ENCODE assay signal across 11 cellular contexts in genomic region chr16:56847173-56847948, GRCh38. TPM values are rescaled to one million over a fixed set of nuclear protein-coding genes. Genes with fewer than 3 reads are reported as not detected.
A peak's percentile ranks its signal among the peaks of the same experiment; 100 is the strongest.
DNase-seq lines count a peak whose midpoint lies in the region; ATAC-seq, FAIRE-seq and TF ChIP-seq lines count a peak whose summit lies in the region.
"Had no signal": no experiment of that assay in that cellular context is flagged by ENCODE, and none has a peak within 500 bp of the region (broad histone marks: within the 10 kb centered on the region; RNA-seq: fewer than 3 reads in every experiment).

No MANE protein-coding gene starts in this region.

- CTCF ChIA-PET in K562 (lab: Yijun Ruan, JAX; ENCODE audit: low intra/inter-chr PET ratio): no interaction called here

- ATAC-seq in K562 (no peak), HG03342 (IDR thresholded peaks at IDR 0.05; ENCODE audit: unreplicated experiment) (no peak), foreskin keratinocyte (no peak), HG02938 (IDR thresholded peaks at IDR 0.05; ENCODE audit: unreplicated experiment) (no peak)
- peak in 1 of 2 donors; percentile 65 for ATAC-seq in natural killer cell treated with Interleukin-12 subunit alpha and Interleukin-12 subunit beta and Interleukin-15 and Interleukin-18, amount 100 ng/mL, for 72 hours

- peak overlapping the region; percentile 8 to 75 (median 61); a peak in 18 of 22 replicates for H3K4me2 ChIP-seq in BLaER1 treated with 17β-estradiol and CSF1 and Interleukin-3, amounts not matched to agents 10 nM and 100 nM
- no peak overlapping the region for H3K4me2 ChIP-seq in K562 (ENCODE audit: insufficient read depth, low read length)

- H3K9ac ChIP-seq in BLaER1 treated with 17β-estradiol and CSF1 and Interleukin-3, amounts not matched to agents 10 nM and 100 nM: peak overlapping the region in 6 of 11 experiments; percentile 3 to 36 (median 20); a peak in 3 of 22 replicates
- no peak overlapping the region for H3K9ac ChIP-seq in K562 (ENCODE audit: insufficient read depth in 1 of 2, low read depth in 2 of 2, low read length in 2 of 2)

- peak overlapping the region; percentile 24 for H3K4me3 Mint-ChIP-seq in natural killer cell treated with Interleukin-12 subunit alpha and Interleukin-12 subunit beta and Interleukin-15 and Interleukin-18, amount 100 ng/mL, for 72 hours

- H3K4me3 ChIP-seq in BLaER1 treated with 17β-estradiol and CSF1 and Interleukin-3, amounts not matched to agents 10 nM and 100 nM: no peak overlapping the region
- H3K4me3 ChIP-seq in MG63 (no peak overlapping the region), K562 (no peak overlapping the region)

- H3K9me3 Mint-ChIP-seq in natural killer cell treated with Interleukin-12 subunit alpha and Interleukin-12 subunit beta and Interleukin-15 and Interleukin-18, amount 100 ng/mL, for 72 hours: no peaks in the 10 kb centered on the region

- H4K20me1 ChIP-seq in BLaER1 treated with 17β-estradiol and CSF1 and Interleukin-3, amounts not matched to agents 10 nM and 100 nM: no peaks in the 10 kb centered on the region
- no peaks in the 10 kb centered on the region for H4K20me1 ChIP-seq in K562 (replicated peaks; ENCODE audit: control insufficient read depth, insufficient read depth, low read length)

- TF ChIP-seq CTCF in K562 (IDR thresholded peaks at IDR 0.05 in 2 of 3, conservative IDR thresholded peaks at IDR 0.05 in 1 of 3; ENCODE audit: insufficient read depth in 2 of 3, low read depth in 1 of 3, low read length in 3 of 3) (no peak), foreskin keratinocyte (conservative IDR thresholded peaks at IDR 0.05) (no peak)

- intact Hi-C loops in K562 (cut with micrococcal nuclease): loop anchor here (1.0 kb wide), 1 partner anchor 15 kb away; no protein-coding TSS in a partner anchor

- H3K9me3 ChIP-seq in BLaER1 treated with 17β-estradiol and CSF1 and Interleukin-3, amounts not matched to agents 10 nM and 100 nM (replicated peaks in 1 of 11): peaks cover 6 to 14% (median 12%) of the 10 kb centered on the region in 11 experiments; a peak in 20 of 22 replicates
- H3K9me3 ChIP-seq in MG63: no peaks in the 10 kb centered on the region
- no peaks in the 10 kb centered on the region for H3K9me3 ChIP-seq in K562 (replicated peaks; ENCODE audit: control insufficient read depth, insufficient read depth, low read depth, low read length)
- H3K9me3 ChIP-seq: neutrophil had no signal

- peaks cover 33 to 53% (median 43%) of the 10 kb centered on the region in 11 experiments for H3K36me3 ChIP-seq in BLaER1 treated with 17β-estradiol and CSF1 and Interleukin-3, amounts not matched to agents 10 nM and 100 nM
- H3K36me3 ChIP-seq in MG63: peaks cover 41% of the 10 kb centered on the region
- peaks cover 30% of the 10 kb centered on the region; the same call in 2 of the 3 replicates for H3K36me3 ChIP-seq in K562 (ENCODE audit: control insufficient read depth, insufficient read depth, low read length)

- H3K27me3 ChIP-seq in BLaER1 treated with 17β-estradiol and CSF1 and Interleukin-3, amounts not matched to agents 10 nM and 100 nM: no peaks in the 10 kb centered on the region
- H3K27me3 ChIP-seq in MG63 (no peaks in the 10 kb centered on the region), K562 (ENCODE audit: control insufficient read depth in 2 of 2, insufficient read depth in 2 of 2, low read length in 2 of 2) (no peaks in the 10 kb centered on the region), foreskin keratinocyte (no peaks in the 10 kb centered on the region)
- H3K27me3 ChIP-seq: neutrophil had no signal

- no peaks in the 10 kb centered on the region for H3K79me2 ChIP-seq in K562 (ENCODE audit: control insufficient read depth, insufficient read depth, low read length)

- peaks cover 11 to 24% of the 10 kb centered on the region in 2 donors for H3K4me1 Mint-ChIP-seq in natural killer cell treated with Interleukin-12 subunit alpha and Interleukin-12 subunit beta and Interleukin-15 and Interleukin-18, amount 100 ng/mL, for 72 hours (ENCODE audit: low read depth in 2 of 2)

- BruUV-seq in K562 (replicated peaks; lab: Mats Ljungman, UMichigan): TSS peak; percentile 22

- FAIRE-seq in K562 (lab: Jason Lieb, UNC): no peak

- whole genome bisulfite sequencing in K562 (ENCODE audit: insufficient coverage, low coverage, missing lambda C conversion rate): 77% methylated on average over 10 of the region's 10 CpGs

- in situ Hi-C loops in K562 (cut with MboI): no loop called here

- H3K4me1 ChIP-seq in BLaER1 treated with 17β-estradiol and CSF1 and Interleukin-3, amounts not matched to agents 10 nM and 100 nM: peaks cover 48 to 60% (median 56%) of the 10 kb centered on the region in 10 experiments
- H3K4me1 ChIP-seq in K562 (replicated peaks in 1 of 2; ENCODE audit: control insufficient read depth in 2 of 2, insufficient read depth in 2 of 2, low read length in 2 of 2) (no peaks in the 10 kb centered on the region; a peak in 2 of 5 replicates), foreskin keratinocyte (peaks cover 32% of the 10 kb centered on the region)

- peak overlapping the region; percentile 65 to 72 for H3K27ac Mint-ChIP-seq in natural killer cell treated with Interleukin-12 subunit alpha and Interleukin-12 subunit beta and Interleukin-15 and Interleukin-18, amount 100 ng/mL, for 72 hours

- no peak for TF ChIP-seq EP300 in K562 (IDR thresholded peaks at IDR 0.05; ENCODE audit: low read length)

- H3K36me3 Mint-ChIP-seq in natural killer cell treated with Interleukin-12 subunit alpha and Interleukin-12 subunit beta and Interleukin-15 and Interleukin-18, amount 100 ng/mL, for 72 hours: peaks cover 11% of the 10 kb centered on the region

- no peaks in the 10 kb centered on the region for H3K9me1 ChIP-seq in K562 (ENCODE audit: control insufficient read depth, insufficient read depth, low read length)

- peak overlapping the region in 10 of 11 experiments; percentile 5 to 59 (median 33); a peak in 17 of 22 replicates for H3K27ac ChIP-seq in BLaER1 treated with 17β-estradiol and CSF1 and Interleukin-3, amounts not matched to agents 10 nM and 100 nM
- H3K27ac ChIP-seq in K562 (ENCODE audit: extremely low read depth, low read depth, low read length) (no peak overlapping the region), foreskin keratinocyte (no peak overlapping the region)
- H3K27ac ChIP-seq: neutrophil had no signal

- H3K27me3 Mint-ChIP-seq in natural killer cell treated with Interleukin-12 subunit alpha and Interleukin-12 subunit beta and Interleukin-15 and Interleukin-18, amount 100 ng/mL, for 72 hours: no peaks in the 10 kb centered on the region

- POLR2A ChIA-PET in K562 (lab: Yijun Ruan, JAX): interaction anchor here (1.0 to 1.9 kb wide), 3 partner anchors 8 to 10 kb away, joined by 4 to 6 read pairs (median 5); no protein-coding TSS in a partner anchor

- TF ChIP-seq POLR2A in K562 (conservative IDR thresholded peaks at IDR 0.05): no peak

- DNase-seq in MG63 (peak; percentile 61), K562 (ENCODE audit: extremely low read depth in 1 of 4, low spot score in 3 of 4) (no peak), foreskin keratinocyte (no peak), kidney glomerular epithelial cell (lab: John Stamatoyannopoulos, UW) (no peak)
- DNase-seq in natural killer cell treated with Interleukin-12 subunit alpha and Interleukin-12 subunit beta and Interleukin-15 and Interleukin-18, amount 100 ng/mL, for 72 hours (ENCODE audit: low spot score): no peak
- DNase-seq: activated CD8-positive, alpha-beta memory T cell treated with anti-CD3 and anti-CD28 coated beads, Interleukin-2, amount 50 U/mL, for 48 hours had no signal

- TF ChIP-seq RAD21 in K562 (CRISPR knock-in tag; conservative IDR thresholded peaks at IDR 0.05 in 1 of 2, IDR thresholded peaks at IDR 0.05 in 1 of 2): no peak

- H2AFZ ChIP-seq in K562 (ENCODE audit: low read depth, low read length): no peak overlapping the region

RNA-seq across cellular contexts. Expression of gene SLC12A3, which starts 17.6 kb away (rescaled TPM):
- total RNA-seq in MG63 (2014; rRNA removed; shearing (Covaris generic); ENCODE audit: low replicate concordance): not detected in 2 replicates
- not detected in 2 replicates for total RNA-seq in K562 (2011; cell fraction: chromatin; rRNA removed; ENCODE audit: low replicate concordance)
- total RNA-seq in K562 (2011; cell fraction: nucleolus; rRNA removed): not detected in 2 replicates
- total RNA-seq in K562 (2011; cell fraction: nucleoplasm; rRNA removed): not detected in 2 replicates
- total RNA-seq in K562 (2014; rRNA removed): not detected in 2 replicates
- not detected in 2 replicates for total RNA-seq in K562 (2014; rRNA removed; fragmentation: Illumina TruSeq; extraction: Trizol)
- total RNA-seq in K562 (2015; rRNA removed; fragmentation: Illumina TruSeq; extraction: Trizol): not detected in 2 replicates
- not detected in 2 replicates for total RNA-seq in K562 (2021)
- polyA plus RNA-seq in K562 (2011; rRNA removed): not detected in 2 replicates
- polyA plus RNA-seq in K562 (2011; cell fraction: cytosol; rRNA removed): not detected in 2 replicates
- 0.04 TPM in 1 of 2 replicates, not detected in the other for polyA plus RNA-seq in K562 (2011; cell fraction: nucleus; rRNA removed)
- polyA plus RNA-seq in K562 (2012): 0.01 TPM in 1 of 2 replicates, not detected in the other
- not detected in 2 replicates for polyA plus RNA-seq in K562 (2014; fragmentation: Illumina TruSeq; extraction: Trizol)
- not detected for polyA plus RNA-seq in K562 (2014; fragmentation: Nextera tagmentation; extraction: Ambion mirVana)
- polyA plus RNA-seq in K562 (2014; rRNA removed): not detected in 2 replicates
- not detected in 2 replicates for polyA minus RNA-seq in K562 (2011; rRNA and poly(A)+ RNA removed)
- polyA minus RNA-seq in K562 (2011; cell fraction: cytosol; rRNA and poly(A)+ RNA removed): 0.95 and 1.3 TPM in 2 replicates
- polyA minus RNA-seq in K562 (2011; cell fraction: nucleus; rRNA and poly(A)+ RNA removed): 0.13 TPM in 1 of 2 replicates, not detected in the other
- not detected for total RNA-seq in natural killer cell treated with Interleukin-12 subunit alpha and Interleukin-12 subunit beta and Interleukin-15 and Interleukin-18, amount 100 ng/mL, for 72 hours
- total RNA-seq in foreskin keratinocyte: not detected in 2 replicates
- 0.03 TPM in 1 of 2 replicates, not detected in the other for polyA plus RNA-seq in foreskin keratinocyte
- total RNA-seq: HT-29 had no signal

Comparison
In these comparisons a context has a peak if more than half of its experiments do, and no peak if none do; other contexts are left out.
1. H3K27ac ChIP-seq: peak in BLaER1 treated with 17β-estradiol and CSF1 and Interleukin-3, amounts not matched to agents 10 nM and 100 nM (10 of 11); none in K562 (single experiment) and foreskin keratinocyte (single experiment).
2. H3K9ac ChIP-seq: peak in BLaER1 treated with 17β-estradiol and CSF1 and Interleukin-3, amounts not matched to agents 10 nM and 100 nM (6 of 11); none in K562 (0 of 2).